ENCODE assay signal across 1 cellular context in the genomic region with DNA sequence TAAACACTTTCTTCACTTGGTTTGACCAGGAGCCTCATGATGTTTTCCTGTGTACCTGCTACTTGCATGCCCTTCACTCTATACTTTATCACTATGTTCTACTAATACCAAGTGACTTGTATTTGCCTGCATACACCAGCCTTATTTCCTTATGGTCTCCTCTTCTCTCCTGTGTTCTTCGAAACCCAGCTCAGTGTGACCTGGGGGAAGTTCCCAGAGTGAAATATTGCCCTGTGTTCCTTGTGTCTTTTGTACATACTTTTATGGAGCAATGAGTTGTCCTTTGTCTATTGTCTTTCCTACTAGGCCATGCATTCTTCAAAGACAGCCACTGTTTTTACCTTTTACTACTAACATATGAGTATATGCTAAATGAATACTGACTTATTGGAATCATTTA.
TF ChIP-seq lines count a peak whose summit lies in the region.

No MANE protein-coding gene starts in this region.

TF ChIP-seq in SK-N-SH, 30 proteins besides CTCF, POLR2A, EP300 and RAD21 (continued from another document):
- TF ChIP-seq, protein P1, sequence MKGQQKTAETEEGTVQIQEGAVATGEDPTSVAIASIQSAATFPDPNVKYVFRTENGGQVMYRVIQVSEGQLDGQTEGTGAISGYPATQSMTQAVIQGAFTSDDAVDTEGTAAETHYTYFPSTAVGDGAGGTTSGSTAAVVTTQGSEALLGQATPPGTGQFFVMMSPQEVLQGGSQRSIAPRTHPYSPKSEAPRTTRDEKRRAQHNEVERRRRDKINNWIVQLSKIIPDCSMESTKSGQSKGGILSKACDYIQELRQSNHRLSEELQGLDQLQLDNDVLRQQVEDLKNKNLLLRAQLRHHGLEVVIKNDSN (IDR thresholded peaks at IDR 0.05; ENCODE audit: borderline replicate concordance, low read depth), result no peak
